24 cellular contexts compared by ENCODE assay signal in the genomic region with DNA sequence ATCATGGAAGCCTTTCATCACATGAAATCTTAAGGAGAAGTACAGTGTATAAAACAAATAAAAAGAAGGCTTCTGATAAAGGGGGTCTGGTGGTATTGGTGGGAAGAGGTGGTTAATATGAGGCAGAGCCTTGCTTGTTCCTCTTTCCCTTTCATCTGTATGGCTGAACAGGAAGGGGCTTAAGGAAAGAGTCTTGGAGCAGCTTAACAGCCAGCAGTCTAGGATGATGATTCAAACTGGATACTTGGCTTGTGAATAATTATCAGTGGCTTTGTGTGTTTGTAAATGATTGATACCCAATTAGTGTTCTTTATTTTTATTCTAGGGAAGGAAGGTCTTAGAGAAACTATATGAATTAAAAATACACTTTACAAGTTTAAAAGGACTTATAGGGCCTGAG.
"Had no signal": no experiment of that assay in that cellular context is flagged by ENCODE, and none has a peak within 500 bp of the region (broad histone marks: within the 10 kb centered on the region; RNA-seq: fewer than 3 reads in every experiment).

No MANE protein-coding gene starts in this region.

- H3K27ac ChIP-seq: foreskin keratinocyte, gastroesophageal sphincter, heart right ventricle, neutrophil, pancreas, right lobe of liver, suprapubic skin, transverse colon, upper lobe of right lung, uterus had no signal

- H3K36me3 ChIP-seq: gastroesophageal sphincter, heart right ventricle, neutrophil, pancreas, right lobe of liver, suprapubic skin, transverse colon, upper lobe of right lung, uterus had no signal

- H3K4me3 ChIP-seq: gastroesophageal sphincter, heart right ventricle, lung, pancreas, right lobe of liver, suprapubic skin, transverse colon, upper lobe of right lung, uterus had no signal

- H3K9me3 Mint-ChIP-seq: effector memory CD8-positive, alpha-beta T cell; memory B cell; natural killer cell; stimulated activated naive CD8-positive, alpha-beta T cell treated with anti-CD3 and anti-CD28 coated beads, Interleukin-15, amount 100 ng/mL, for 72 hours had no signal

- H3K4me3 Mint-ChIP-seq: effector memory CD8-positive, alpha-beta T cell; memory B cell; natural killer cell; stimulated activated naive CD8-positive, alpha-beta T cell treated with anti-CD3 and anti-CD28 coated beads, Interleukin-15, amount 100 ng/mL, for 72 hours had no signal

- H3K27ac Mint-ChIP-seq: effector memory CD8-positive, alpha-beta T cell; memory B cell; natural killer cell; stimulated activated naive CD8-positive, alpha-beta T cell treated with anti-CD3 and anti-CD28 coated beads, Interleukin-15, amount 100 ng/mL, for 72 hours had no signal

- H3K4me1 ChIP-seq: gastroesophageal sphincter, heart right ventricle, pancreas, right lobe of liver, suprapubic skin, transverse colon, upper lobe of right lung, uterus had no signal

- H3K27me3 ChIP-seq: gastroesophageal sphincter, neutrophil, pancreas, right lobe of liver, suprapubic skin, transverse colon, upper lobe of right lung, uterus had no signal

- ATAC-seq: effector memory CD8-positive, alpha-beta T cell; foreskin keratinocyte; gastroesophageal sphincter; heart right ventricle; left lobe of liver; natural killer cell; pancreas; right lobe of liver; stimulated activated naive CD8-positive, alpha-beta T cell treated with anti-CD3 and anti-CD28 coated beads, Interleukin-15, amount 100 ng/mL, for 72 hours; upper lobe of right lung had no signal

- H3K4me1 Mint-ChIP-seq: memory B cell; natural killer cell; stimulated activated naive CD8-positive, alpha-beta T cell treated with anti-CD3 and anti-CD28 coated beads, Interleukin-15, amount 100 ng/mL, for 72 hours had no signal

- H3K36me3 Mint-ChIP-seq: memory B cell, natural killer cell had no signal

- H3K27me3 Mint-ChIP-seq: stimulated activated naive CD8-positive, alpha-beta T cell treated with anti-CD3 and anti-CD28 coated beads, Interleukin-15, amount 100 ng/mL, for 72 hours had no signal

- H3K9me3 ChIP-seq: gastroesophageal sphincter, heart right ventricle, neutrophil, pancreas, right lobe of liver, suprapubic skin, transverse colon, upper lobe of right lung, uterus had no signal

- DNase-seq: cortex of kidney; effector memory CD8-positive, alpha-beta T cell; foreskin keratinocyte; heart right ventricle; hippocampal formation; natural killer cell; pancreas; right lobe of liver; small intestine; stimulated activated CD4-positive, alpha-beta T cell treated with anti-CD3 and anti-CD28 coated beads, Interleukin-12 subunit alpha, Interleukin-12 subunit beta, amount 100 ng/mL, for 4 hours; stimulated activated CD4-positive, alpha-beta T cell treated with anti-CD3 and anti-CD28 coated beads, Interleukin-1b, Interleukin-23, amount 100 ng/mL, for 48 hours; stimulated activated CD4-positive, alpha-beta T cell treated with anti-CD3 and anti-CD28 coated beads, Interleukin-4, amount 100 ng/mL, for 1 hour; stimulated activated CD8-positive, alpha-beta memory T cell treated with anti-CD3 and anti-CD28 coated beads, Interleukin-4, amount 100 ng/mL, for 48 hours; stimulated activated naive CD4-positive, alpha-beta T cell; stimulated activated naive CD8-positive, alpha-beta T cell treated with anti-CD3 and anti-CD28 coated beads, Interleukin-15, amount 100 ng/mL, for 72 hours; transverse colon; upper lobe of right lung; uterus had no signal
